In the genomic region with DNA sequence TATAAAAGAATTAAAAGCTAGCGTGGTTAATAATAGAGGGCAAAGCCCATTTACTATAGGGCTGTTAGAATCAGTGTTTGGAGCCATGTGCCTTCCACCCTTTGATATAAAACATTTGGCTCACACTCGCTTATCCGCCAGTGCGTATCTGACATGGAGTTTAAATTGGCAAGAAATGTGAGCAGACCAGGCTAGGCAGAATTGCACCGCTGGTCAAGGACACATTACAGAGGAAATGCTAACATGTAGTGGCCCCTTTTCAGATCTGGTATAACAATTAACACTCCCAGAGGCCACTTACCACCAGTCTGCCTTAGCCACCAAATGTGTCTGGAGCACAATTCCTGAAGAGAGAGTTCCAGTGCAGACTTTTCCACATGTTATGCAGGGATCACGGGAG, we compare ENCODE assay signal across 20 cellular contexts. TPM values are rescaled to one million over a fixed set of nuclear protein-coding genes. Genes with fewer than 3 reads are reported as not detected.
DNase-seq lines count a peak whose midpoint lies in the region; ATAC-seq, FAIRE-seq and TF ChIP-seq lines count a peak whose summit lies in the region.
"Had no signal": no experiment of that assay in that cellular context is flagged by ENCODE, and none has a peak within 500 bp of the region (broad histone marks: within the 10 kb centered on the region; RNA-seq: fewer than 3 reads in every experiment).

No MANE protein-coding gene starts in this region.

- H3K23ac ChIP-seq in mesenchymal stem cell (ENCODE audit: low read length in 2 of 2) = no peak overlapping the region

- no peak overlapping the region for H2BK5ac ChIP-seq in mesenchymal stem cell (ENCODE audit: low read depth, low read length, poor library complexity, severe bottlenecking)

- H3K4me2 ChIP-seq in BLaER1 (0 out of 2 replicates have a peak overlapping the region, but pooled peaks have one; percentile 4), mesenchymal stem cell (ENCODE audit: low read length, poor library complexity, severe bottlenecking) (no peak overlapping the region)

- no peak overlapping the region for H3K4me3 ChIP-seq in BLaER1
- no peak overlapping the region for H3K4me3 ChIP-seq in mesenchymal stem cell (ENCODE audit: insufficient read depth in 1 of 2, low read depth in 1 of 2, low read length in 2 of 2)
- H3K4me3 ChIP-seq in pancreas = no peak overlapping the region
- H3K4me3 ChIP-seq: GM12878 had no signal

- no peaks in the 10 kb centered on the region for H4K20me1 ChIP-seq in BLaER1

- H3K79me1 ChIP-seq in mesenchymal stem cell (replicated peaks; ENCODE audit: low read length, poor library complexity, severe bottlenecking) = no peaks in the 10 kb centered on the region

- intact Hi-C loops in pancreas (cut with DNase I) = no loop called here

- no peak overlapping the region for H4K91ac ChIP-seq in mesenchymal stem cell (ENCODE audit: low read length)

- H2BK12ac ChIP-seq in mesenchymal stem cell (ENCODE audit: low read length in 2 of 2) = no peak overlapping the region

- peak overlapping the region; percentile 47 for H2AK5ac ChIP-seq in mesenchymal stem cell (ENCODE audit: low read length, severe bottlenecking)

- no peak overlapping the region for H2AFZ ChIP-seq in mesenchymal stem cell (ENCODE audit: low read depth, low read length)

- H3K27me3 ChIP-seq in BLaER1 (no peaks in the 10 kb centered on the region), mesenchymal stem cell (ENCODE audit: control insufficient read depth in 1 of 2, insufficient read depth in 1 of 2, low read length in 2 of 2) (no peaks in the 10 kb centered on the region), pancreas (no peaks in the 10 kb centered on the region)
- H3K27me3 ChIP-seq: BE2C had no signal

- no peak overlapping the region for H2BK15ac ChIP-seq in mesenchymal stem cell (ENCODE audit: low read depth, poor library complexity, severe bottlenecking)

- H3K9me3 ChIP-seq in BLaER1 = peaks cover 9% of the 10 kb centered on the region; the same call in 1 of the 2 replicates
- peaks cover 3% of the 10 kb centered on the region for H3K9me3 ChIP-seq in mesenchymal stem cell (ENCODE audit: control insufficient read depth, low read length)
- no peaks in the 10 kb centered on the region for H3K9me3 ChIP-seq in pancreas
- H3K9me3 ChIP-seq: BE2C, Caco-2 had no signal

- H4K8ac ChIP-seq in mesenchymal stem cell (ENCODE audit: low read length) = no peak overlapping the region

- H3K4ac ChIP-seq in mesenchymal stem cell (ENCODE audit: low read depth in 1 of 2, low read length in 2 of 2) = no peak overlapping the region

- no peak overlapping the region for H2BK120ac ChIP-seq in mesenchymal stem cell (ENCODE audit: low read depth, low read length)

- TF ChIP-seq CTCF in pancreas (IDR thresholded peaks at IDR 0.05) = no peak

- no peak overlapping the region for H3K9ac ChIP-seq in BLaER1
- H3K9ac ChIP-seq in mesenchymal stem cell (ENCODE audit: low read length) = no peak overlapping the region

- H3K36me3 ChIP-seq in BLaER1 = no peaks in the 10 kb centered on the region
- H3K36me3 ChIP-seq in mesenchymal stem cell (ENCODE audit: control insufficient read depth in 1 of 2, insufficient read depth in 2 of 2, low read depth in 1 of 2, low read length in 2 of 2) = no peaks in the 10 kb centered on the region
- no peaks in the 10 kb centered on the region for H3K36me3 ChIP-seq in pancreas
- H3K36me3 ChIP-seq: BE2C had no signal

- H3K14ac ChIP-seq in mesenchymal stem cell (ENCODE audit: low read length in 2 of 2) = no peak overlapping the region

- H3K27ac ChIP-seq in BLaER1 = no peak overlapping the region
- H3K27ac ChIP-seq in mesenchymal stem cell (ENCODE audit: low read length, poor library complexity, severe bottlenecking) = no peak overlapping the region
- no peak overlapping the region for H3K27ac ChIP-seq in pancreas
- H3K27ac ChIP-seq: HL-60 had no signal

- 0 out of 2 replicates have a peak, but pooled peaks cover 5% of the 10 kb centered on the region for H3K4me1 ChIP-seq in BLaER1
- H3K4me1 ChIP-seq in mesenchymal stem cell (ENCODE audit: control insufficient read depth, insufficient read depth, low read depth, low read length) = peaks cover 4% of the 10 kb centered on the region
- peaks cover 8 to 25% (median 14%) of the 10 kb centered on the region in 3 donors for H3K4me1 ChIP-seq in pancreas
- H3K4me1 ChIP-seq: BE2C had no signal

- no peak for DNase-seq in mesenchymal stem cell
- peak in 1 of 6 donors; percentile 35 for DNase-seq in pancreas
- no peak for DNase-seq in NCI-H1417 treated with DMSO at 0.1 percent for 48 hours (lab: John Stamatoyannopoulos, UW)
- DNase-seq in foreskin melanocyte = no peak
- DNase-seq: BE2C; Caco-2; CD8-positive, alpha-beta memory T cell; DMS53; IMR-90; KBM-7 had no signal

- no peak overlapping the region for H3K18ac ChIP-seq in mesenchymal stem cell (ENCODE audit: low read depth in 1 of 2, low read length in 2 of 2)

- WGBS in mesenchymal stem cell = 95% methylated on average over 6 of the region's 6 CpGs
- 35 to 43% methylated on average over 6 of the region's 6 CpGs for WGBS in pancreas, 2 donors

- FAIRE-seq in pancreas (lab: Jason Lieb, UNC) = no peak
- FAIRE-seq: A204.1, GM12878, GM18507 had no signal

- ATAC-seq in pancreas (peak; percentile 42 to 78 (median 63)), HG03095 (IDR thresholded peaks at IDR 0.05; ENCODE audit: unreplicated experiment) (no peak)
- ATAC-seq: GM12878, HCT116 had no signal

RNA-seq across cellular contexts. Expression of a gene that starts 14.1 kb away (rescaled TPM):
- polyA plus RNA-seq in mesenchymal stem cell (2013, experiment 1 of 2) = 203 TPM
- polyA plus RNA-seq in mesenchymal stem cell (2013, experiment 2 of 2) = 207 TPM
- total RNA-seq in pancreas = 10 to 100 TPM; 13.9 to 29.0 (median 19.1) TPM
- 10 to 100 TPM; 37.2 to 58.1 TPM for polyA plus RNA-seq in pancreas
- total RNA-seq: GM12878 had no signal
- polyA plus RNA-seq: GM12878 had no signal

RNA-seq across cellular contexts. Expression of a gene that starts 14.7 kb away (rescaled TPM):
- not detected for polyA plus RNA-seq in mesenchymal stem cell (2013, experiment 1 of 2)
- not detected for polyA plus RNA-seq in mesenchymal stem cell (2013, experiment 2 of 2)
- total RNA-seq in pancreas = 1 to 10 TPM in 3 of 6 donors, under 1 TPM in 3; 0.42 to 4.5 (median 1.1) TPM
- 1 to 10 TPM; 3.0 to 3.8 TPM for polyA plus RNA-seq in pancreas
- total RNA-seq: CD8-positive, alpha-beta memory T cell; H4 had no signal
- polyA plus RNA-seq: CD14-positive monocyte; CD8-positive, alpha-beta memory T cell had no signal

RNA-seq across cellular contexts. Expression of a gene that starts 37.0 kb away (rescaled TPM):
- polyA plus RNA-seq in mesenchymal stem cell (2013, experiment 1 of 2) = not detected
- polyA plus RNA-seq in mesenchymal stem cell (2013, experiment 2 of 2) = not detected
- 1 to 10 TPM in 5 of 6 donors, under 1 TPM in 1; 0.39 to 3.2 (median 1.4) TPM for total RNA-seq in pancreas
- 1 to 10 TPM in 1 of 2 donors, under 1 TPM in 1; 0.46 to 4.3 TPM for polyA plus RNA-seq in pancreas
- total RNA-seq: CD8-positive, alpha-beta memory T cell; GM12878; H4; IMR-90 had no signal
- polyA plus RNA-seq: AG04450; CD14-positive monocyte; CD8-positive, alpha-beta memory T cell; GM12878; IMR-90 had no signal

RNA-seq across cellular contexts. Expression of a gene that starts 39.1 kb away (rescaled TPM):
- 33.6 TPM for polyA plus RNA-seq in mesenchymal stem cell (2013, experiment 1 of 2)
- polyA plus RNA-seq in mesenchymal stem cell (2013, experiment 2 of 2) = 34.4 TPM
- 10 to 100 TPM in 3 of 6 donors, not detected in 3; 23.3 to 32.1 (median 26.9) TPM for total RNA-seq in pancreas
- polyA plus RNA-seq in pancreas = 10 to 100 TPM; 21.7 to 41.8 TPM
- total RNA-seq: Caco-2; CD8-positive, alpha-beta memory T cell; H4; IMR-90 had no signal
- polyA plus RNA-seq: CD8-positive, alpha-beta memory T cell; IMR-90 had no signal

RNA-seq across cellular contexts. Expression of a gene that starts 58.9 kb away (rescaled TPM):
- polyA plus RNA-seq in mesenchymal stem cell (2013, experiment 1 of 2) = 75.2 TPM
- 70.3 TPM for polyA plus RNA-seq in mesenchymal stem cell (2013, experiment 2 of 2)
- 10 to 100 TPM; 10.4 to 47.5 (median 27.6) TPM for total RNA-seq in pancreas
- 100 to 1,000 TPM; 139 to 193 TPM for polyA plus RNA-seq in pancreas
